In genomic region chr7:95824586-95824985, GRCh38 we compare ENCODE assay signal across 27 cellular contexts.
"Had no signal": no experiment of that assay in that cellular context is flagged by ENCODE, and none has a peak within 500 bp of the region (broad histone marks: within the 10 kb centered on the region; RNA-seq: fewer than 3 reads in every experiment).

No MANE protein-coding gene starts in this region.

- H3K4me1 Mint-ChIP-seq: nephron; stimulated activated effector memory CD8-positive, alpha-beta T cell treated with anti-CD3 and anti-CD28 coated beads, Interleukin-12 subunit alpha, Interleukin-12 subunit beta, amount 100 ng/mL, for 72 hours; stimulated activated naive B cell treated with anti-CD40 and anti-IgM and Interleukin-4, amounts not matched to agents 10 μg/mL and 1 μg/mL and 100 μg/mL, for 72 hours had no signal

- H2AFZ ChIP-seq: neural progenitor cell, parathyroid adenoma had no signal

- H3K9me3 Mint-ChIP-seq: nephron; neural progenitor cell; stimulated activated naive B cell treated with anti-CD40 and anti-IgM and Interleukin-4, amounts not matched to agents 10 μg/mL and 1 μg/mL and 100 μg/mL, for 72 hours; stimulated activated naive CD8-positive, alpha-beta T cell treated with anti-CD3 and anti-CD28 coated beads, Interleukin-15, Interleukin-2, amounts not matched to agents 100 ng/mL and 50 ng/mL, for 24 hours had no signal

- H3K27me3 Mint-ChIP-seq: progenitor cell of endocrine pancreas; stimulated activated naive CD8-positive, alpha-beta T cell treated with anti-CD3 and anti-CD28 coated beads, Interleukin-15, Interleukin-2, amounts not matched to agents 100 ng/mL and 50 ng/mL, for 24 hours had no signal

- H3K79me2 ChIP-seq: parathyroid adenoma had no signal

- H3K4me1 ChIP-seq: parathyroid adenoma, psoas muscle, right lobe of liver, sigmoid colon, stomach, thyroid gland, tibial nerve, upper lobe of left lung, vagina had no signal

- H3K27me3 ChIP-seq: neural progenitor cell, ovary, right lobe of liver, sigmoid colon, stomach, thyroid gland, tibial nerve, upper lobe of left lung, vagina had no signal

- H3K4me3 ChIP-seq: neural progenitor cell, ovary, psoas muscle, right lobe of liver, sigmoid colon, stomach, thoracic aorta, thyroid gland, tibial nerve, upper lobe of left lung, vagina had no signal

- ATAC-seq: psoas muscle; right cardiac atrium; right lobe of liver; stimulated activated effector memory CD8-positive, alpha-beta T cell treated with anti-CD3 and anti-CD28 coated beads, Interleukin-12 subunit alpha, Interleukin-12 subunit beta, amount 100 ng/mL, for 72 hours; stimulated activated naive B cell treated with anti-CD40 and anti-IgM and Interleukin-4, amounts not matched to agents 10 μg/mL and 1 μg/mL and 100 μg/mL, for 72 hours had no signal

- H3K27ac Mint-ChIP-seq: nephron; neural progenitor cell; progenitor cell of endocrine pancreas; stimulated activated effector memory CD8-positive, alpha-beta T cell treated with anti-CD3 and anti-CD28 coated beads, Interleukin-12 subunit alpha, Interleukin-12 subunit beta, amount 100 ng/mL, for 72 hours; stimulated activated naive B cell treated with anti-CD40 and anti-IgM and Interleukin-4, amounts not matched to agents 10 μg/mL and 1 μg/mL and 100 μg/mL, for 72 hours; stimulated activated naive CD8-positive, alpha-beta T cell treated with anti-CD3 and anti-CD28 coated beads, Interleukin-15, Interleukin-2, amounts not matched to agents 100 ng/mL and 50 ng/mL, for 24 hours had no signal

- H3K9me3 ChIP-seq: ovary, psoas muscle, right lobe of liver, sigmoid colon, stomach, thoracic aorta, thyroid gland, tibial nerve, upper lobe of left lung, vagina had no signal

- H3K27ac ChIP-seq: neural progenitor cell, ovary, parathyroid adenoma, psoas muscle, right lobe of liver, sigmoid colon, stomach, thoracic aorta, thyroid gland, tibial nerve, upper lobe of left lung, vagina had no signal

- H3K4me2 ChIP-seq: neural progenitor cell had no signal

- H3K9ac ChIP-seq: neural progenitor cell, parathyroid adenoma had no signal

- H3K36me3 ChIP-seq: neural progenitor cell, ovary, right lobe of liver, stomach, thoracic aorta, thyroid gland, tibial nerve, upper lobe of left lung, vagina had no signal

- H3K4me3 Mint-ChIP-seq: nephron; neural progenitor cell; stimulated activated effector memory CD8-positive, alpha-beta T cell treated with anti-CD3 and anti-CD28 coated beads, Interleukin-12 subunit alpha, Interleukin-12 subunit beta, amount 100 ng/mL, for 72 hours; stimulated activated naive B cell treated with anti-CD40 and anti-IgM and Interleukin-4, amounts not matched to agents 10 μg/mL and 1 μg/mL and 100 μg/mL, for 72 hours; stimulated activated naive CD8-positive, alpha-beta T cell treated with anti-CD3 and anti-CD28 coated beads, Interleukin-15, Interleukin-2, amounts not matched to agents 100 ng/mL and 50 ng/mL, for 24 hours had no signal

- H3K36me3 Mint-ChIP-seq: neural progenitor cell; stimulated activated effector memory CD8-positive, alpha-beta T cell treated with anti-CD3 and anti-CD28 coated beads, Interleukin-12 subunit alpha, Interleukin-12 subunit beta, amount 100 ng/mL, for 72 hours; stimulated activated naive B cell treated with anti-CD40 and anti-IgM and Interleukin-4, amounts not matched to agents 10 μg/mL and 1 μg/mL and 100 μg/mL, for 72 hours had no signal

- DNase-seq: occipital lobe; ovary; psoas muscle; right cardiac atrium; right lobe of liver; sigmoid colon; small intestine; stimulated activated CD4-positive, alpha-beta T cell treated with anti-CD3 and anti-CD28 coated beads, Interleukin-15, amount 100 ng/mL, for 24 hours; stimulated activated CD4-positive, alpha-beta T cell treated with anti-CD3 and anti-CD28 coated beads, Interleukin-2, amount 100 ng/mL, for 24 hours; stimulated activated CD4-positive, alpha-beta T cell treated with anti-CD3 and anti-CD28 coated beads, Interleukin-2, amount 100 ng/mL, for 48 hours; stimulated activated CD4-positive, alpha-beta T cell treated with anti-CD3 and anti-CD28 coated beads, Interleukin-4, amount 100 ng/mL, for 24 hours; stimulated activated naive B cell treated with anti-CD40 and anti-IgM and Interleukin-4, amounts not matched to agents 10 μg/mL and 1 μg/mL and 100 μg/mL, for 72 hours; stimulated activated naive CD4-positive, alpha-beta T cell treated with Interleukin-2 at 50 U/mL for 16 hours; stomach; thyroid gland; trophoblast cell had no signal

- FAIRE-seq: small intestine, urothelium cell line had no signal
